Comparison of ENCODE assay signal across 8 cellular contexts in the genomic region with DNA sequence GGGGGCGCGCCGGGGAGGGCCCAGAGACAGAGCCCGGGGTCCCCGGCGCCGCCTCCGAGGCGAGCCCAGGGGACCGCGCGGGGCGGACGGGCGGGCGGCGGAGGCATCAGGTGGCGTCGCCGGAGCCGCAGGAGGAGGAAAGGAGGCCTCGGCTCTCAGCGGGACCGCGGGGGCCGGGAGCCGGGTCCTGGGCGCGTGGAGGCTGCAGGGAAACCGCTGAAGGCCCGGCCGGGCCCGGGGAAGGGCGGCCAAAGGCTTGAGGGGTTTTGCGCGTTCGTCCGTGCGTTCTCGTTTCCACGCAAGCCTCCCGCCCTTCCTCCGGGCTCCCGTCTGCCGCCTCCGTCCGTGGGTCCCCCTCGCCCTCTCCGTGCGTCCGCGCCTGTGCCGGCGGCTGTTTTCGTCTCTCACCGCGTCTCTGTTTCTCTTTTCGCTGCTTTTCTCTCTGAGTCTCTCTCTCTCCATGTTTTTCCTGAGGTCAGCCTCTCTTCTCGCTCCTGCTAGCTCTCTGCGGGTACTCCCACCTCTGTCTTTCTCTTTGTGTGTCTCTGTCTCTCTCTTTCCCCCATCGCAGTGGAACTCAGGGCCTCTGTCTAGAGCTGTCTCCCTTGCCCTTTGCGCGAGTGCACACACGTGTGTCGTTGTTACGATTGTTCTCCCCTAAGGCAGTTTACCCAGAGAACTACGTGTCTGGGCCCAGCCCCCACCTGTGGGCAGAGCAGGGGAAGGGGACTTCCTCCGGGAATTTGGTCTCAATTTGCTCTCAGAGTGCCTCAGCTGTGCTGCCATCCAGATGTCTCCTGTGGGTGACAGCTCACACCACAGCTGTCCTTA. TPM values are rescaled to one million over a fixed set of nuclear protein-coding genes. Genes with fewer than 3 reads are reported as not detected.
DNase-seq lines count a peak whose midpoint lies in the region; ATAC-seq and TF ChIP-seq lines count a peak whose summit lies in the region.

No MANE protein-coding gene starts in this region.

- H3K4me3 Mint-ChIP-seq in MCF 10A (ENCODE audit: unreplicated experiment), result no peak overlapping the region
- H3K4me3 Mint-ChIP-seq in activated naive CD8-positive, alpha-beta T cell treated with anti-CD3 and anti-CD28 coated beads for 36 hours, result peak overlapping the region; percentile 98

- intact Hi-C loops in breast epithelium (cut with DNase I; ENCODE audit: low total_unique reads) (no loop called here), MCF 10A (cut with micrococcal nuclease) (no loop called here), mucosa of descending colon (cut with DNase I, micrococcal nuclease) (no loop called here)

- peaks cover 34% of the 10 kb centered on the region for H3K27me3 Mint-ChIP-seq in MCF 10A (ENCODE audit: insufficient read depth, unreplicated experiment)
- peaks cover 21% of the 10 kb centered on the region for H3K27me3 Mint-ChIP-seq in activated naive CD8-positive, alpha-beta T cell treated with anti-CD3 and anti-CD28 coated beads for 36 hours

- no TSS peak for BruUV-seq in MCF 10A (replicated peaks; lab: Mats Ljungman, UMichigan)

- TF ChIP-seq POLR2A in breast epithelium (IDR thresholded peaks at IDR 0.05), result no peak

- H3K4me1 Mint-ChIP-seq in MCF 10A (ENCODE audit: insufficient read depth, unreplicated experiment), result peaks cover 9% of the 10 kb centered on the region
- H3K4me1 Mint-ChIP-seq in activated naive CD8-positive, alpha-beta T cell treated with anti-CD3 and anti-CD28 coated beads for 36 hours, result peaks cover 66% of the 10 kb centered on the region

- TF ChIP-seq CTCF in breast epithelium (IDR thresholded peaks at IDR 0.05) (no peak), MCF 10A (IDR thresholded peaks at IDR 0.05; ENCODE audit: unreplicated experiment) (no peak), mucosa of descending colon (IDR thresholded peaks at IDR 0.05) (no peak)

- peaks cover 8% of the 10 kb centered on the region for H3K9me3 Mint-ChIP-seq in MCF 10A (ENCODE audit: unreplicated experiment)
- H3K9me3 Mint-ChIP-seq in activated naive CD8-positive, alpha-beta T cell treated with anti-CD3 and anti-CD28 coated beads for 36 hours, result no peaks in the 10 kb centered on the region

- no peaks in the 10 kb centered on the region for H3K36me3 ChIP-seq in breast epithelium
- no peaks in the 10 kb centered on the region for H3K36me3 ChIP-seq in mucosa of descending colon (ENCODE audit: low read depth)

- peak; percentile 16 for ATAC-seq in mucosa of descending colon

- H3K27ac ChIP-seq in breast epithelium, result peak overlapping the region in 1 of 2 donors; percentile 3

- peak overlapping the region; percentile 43 to 71 (median 69) for H3K4me3 ChIP-seq in breast epithelium
- no peak overlapping the region for H3K4me3 ChIP-seq in mucosa of descending colon

- no peaks in the 10 kb centered on the region for H3K36me3 Mint-ChIP-seq in MCF 10A (ENCODE audit: insufficient read depth, unreplicated experiment)
- H3K36me3 Mint-ChIP-seq in activated naive CD8-positive, alpha-beta T cell treated with anti-CD3 and anti-CD28 coated beads for 36 hours, result peaks cover 62% of the 10 kb centered on the region

- POLR2A ChIA-PET in MCF 10A (lab: Yijun Ruan, JAX), result interaction anchor here (1.5 kb wide), 1 partner anchor 19 kb away, joined by 3 read pairs; no protein-coding TSS in a partner anchor

- peaks cover 11 to 77% of the 10 kb centered on the region in 2 donors for H3K27me3 ChIP-seq in breast epithelium

- H3K4me1 ChIP-seq in breast epithelium (peaks cover 6 to 9% of the 10 kb centered on the region in 2 donors), mucosa of descending colon (ENCODE audit: low read depth) (peaks cover 12% of the 10 kb centered on the region)

- CTCF ChIA-PET in MCF 10A (lab: Yijun Ruan, JAX), result no interaction called here

- DNase-seq in breast epithelium (ENCODE audit: low spot score in 2 of 2) (no peak), MCF 10A (ENCODE audit: unreplicated experiment) (no peak), mucosa of descending colon (no peak), ureter (ENCODE audit: low spot score) (peak; percentile 35), SKM-1 treated with dmso at 0.1 percent for 144 hours (lab: John Stamatoyannopoulos, UW; ENCODE audit: unreplicated experiment) (no peak), pons (ENCODE audit: low spot score) (no peak), mucosa of gallbladder (ENCODE audit: low spot score) (no peak)
- no peak for DNase-seq in activated naive CD8-positive, alpha-beta T cell treated with anti-CD3 and anti-CD28 coated beads for 36 hours

- no peak overlapping the region for H3K27ac Mint-ChIP-seq in MCF 10A (ENCODE audit: low read depth, unreplicated experiment)
- H3K27ac Mint-ChIP-seq in activated naive CD8-positive, alpha-beta T cell treated with anti-CD3 and anti-CD28 coated beads for 36 hours, result peak overlapping the region; percentile 98

- H3K9me3 ChIP-seq in breast epithelium, result no peaks in the 10 kb centered on the region
- H3K9me3 ChIP-seq in mucosa of descending colon, result no peaks in the 10 kb centered on the region

RNA-seq across cellular contexts. Expression of gene IRF4, which starts 2.1 kb away (rescaled TPM):
- 10 to 100 TPM in 2 of 3 donors, 1 to 10 TPM in 1; 9.1 to 25.2 (median 13.0) TPM for total RNA-seq in breast epithelium
- not detected in 2 replicates for total RNA-seq in MCF 10A (2022)
- 100 to 1,000 TPM; 432 to 438 TPM for total RNA-seq in activated naive CD8-positive, alpha-beta T cell treated with anti-CD3 and anti-CD28 coated beads for 36 hours
- 10 to 100 TPM in 1 of 3 donors, 1 to 10 TPM in 2; 2.8 to 10.5 (median 4.5) TPM for total RNA-seq in mucosa of descending colon
- 12.1 TPM for total RNA-seq in ureter
- 2.9 TPM for total RNA-seq in mucosa of gallbladder

Comparison
In these comparisons a context has a peak if more than half of its experiments do, and no peak if none do; other contexts are left out.
1. RNA of gene IRF4, which starts 2.1 kb away (total RNA-seq): 432 to 438 TPM in activated naive CD8-positive, alpha-beta T cell treated with anti-CD3 and anti-CD28 coated beads for 36 hours; 9.1 to 25.2 TPM in breast epithelium, 12.1 TPM in ureter (single experiment), 2.8 to 10.5 TPM in mucosa of descending colon, 2.9 TPM in mucosa of gallbladder (single experiment) and not detected in MCF 10A; every median in the first group is over 10 times any median in the second.